ENCODE assay signal across 7 cellular contexts in the genomic region with DNA sequence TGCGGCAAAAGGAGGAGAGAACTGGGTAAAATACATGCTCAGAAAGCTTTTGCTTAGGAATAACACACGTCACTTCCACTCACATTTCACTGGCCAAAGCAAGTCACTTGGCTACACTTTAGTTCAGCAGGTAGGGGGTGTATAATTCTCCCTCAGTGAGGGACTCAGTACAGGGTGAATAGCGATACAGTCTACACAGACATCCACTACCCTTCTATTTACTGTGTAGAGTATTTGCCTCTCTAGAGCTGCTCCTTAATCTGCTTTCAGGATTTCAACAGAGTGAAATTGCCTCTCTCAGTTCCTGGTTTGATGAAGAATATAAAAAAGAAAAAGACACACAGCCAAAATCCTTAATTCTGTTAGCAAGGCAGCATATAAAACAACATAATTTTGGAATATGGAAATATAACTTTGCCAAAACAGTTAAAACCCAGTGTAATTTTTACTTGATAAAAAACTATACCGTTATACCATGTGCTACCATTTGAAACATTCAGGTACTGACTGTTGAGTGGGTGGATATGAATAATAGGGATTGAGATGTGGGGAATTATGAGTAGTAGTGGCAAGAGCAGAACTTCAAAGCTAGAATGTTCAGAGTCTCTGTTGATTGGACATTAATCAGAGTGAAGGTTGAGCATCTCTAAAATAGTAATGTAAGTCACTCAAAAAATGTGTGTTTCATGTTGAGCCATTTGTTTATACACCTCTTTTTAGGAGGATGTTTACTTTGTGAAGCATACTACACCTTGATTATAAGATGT. TPM values are rescaled to one million over a fixed set of nuclear protein-coding genes. Genes with fewer than 3 reads are reported as not detected.
DNase-seq lines count a peak whose midpoint lies in the region; ATAC-seq, FAIRE-seq and TF ChIP-seq lines count a peak whose summit lies in the region.
"Not testable (repeated sequence)": the region's sequence is repeated elsewhere in the genome, so short reads cannot be mapped to it uniquely, and the experiment has no call there.

No MANE protein-coding gene starts in this region.

- not testable (repeated sequence) for TF ChIP-seq CTCF in CD4-positive, alpha-beta T cell (IDR thresholded peaks at IDR 0.05); HCT116 (IDR thresholded peaks at IDR 0.05 in 2 of 3, conservative IDR thresholded peaks at IDR 0.05 in 1 of 3; ENCODE audit: borderline replicate concordance in 1 of 3, insufficient read depth in 1 of 3, low read depth in 2 of 3, low read length in 2 of 3); RWPE2 (IDR thresholded peaks at IDR 0.05; ENCODE audit: poor library complexity, severe bottlenecking); K562 (IDR thresholded peaks at IDR 0.05 in 2 of 3, conservative IDR thresholded peaks at IDR 0.05 in 1 of 3; ENCODE audit: insufficient read depth in 2 of 3, low read depth in 1 of 3, low read length in 3 of 3); foreskin keratinocyte (conservative IDR thresholded peaks at IDR 0.05); neural progenitor cell (IDR thresholded peaks at IDR 0.05)

- not testable (repeated sequence) for ATAC-seq in CD4-positive, alpha-beta T cell (ENCODE audit: poor library complexity)
- ATAC-seq in HCT116 = peak; percentile 42; the same call in 1 of the 2 replicates
- peak; percentile 50; the same call in 1 of the 3 replicates for ATAC-seq in RWPE2 (ENCODE audit: low read depth)
- peak; percentile 55 to 62 for ATAC-seq in activated T-cell treated with anti-CD3 and anti-CD28 coated beads, Interleukin-2, amount 50 U/mL, for 4 hours
- ATAC-seq in K562 = peak; percentile 40; the same call in 1 of the 3 replicates
- ATAC-seq in foreskin keratinocyte = peak; percentile 28

- not testable (repeated sequence) for TF ChIP-seq RAD21 in HCT116 (IDR thresholded peaks at IDR 0.05; ENCODE audit: low read depth); K562 (CRISPR knock-in tag; conservative IDR thresholded peaks at IDR 0.05 in 1 of 2, IDR thresholded peaks at IDR 0.05 in 1 of 2)

- not testable (repeated sequence) for H3K27me3 ChIP-seq in CD4-positive, alpha-beta T cell (ENCODE audit: control insufficient read depth, insufficient read depth, low read length); HCT116 (ENCODE audit: insufficient read depth, low read length); RWPE2 (ENCODE audit: insufficient read depth, poor library complexity, severe bottlenecking); K562 (ENCODE audit: control insufficient read depth in 2 of 2, insufficient read depth in 2 of 2, low read length in 2 of 2); foreskin keratinocyte; neural progenitor cell

- peak overlapping the region; percentile 55 for H3K27ac Mint-ChIP-seq in CD4-positive, alpha-beta T cell
- not testable (repeated sequence) for H3K27ac Mint-ChIP-seq in neural progenitor cell

- CTCF ChIA-PET in CD4-positive, alpha-beta T cell (lab: Charles Lee); HCT116 (lab: Charles Lee); K562 (lab: Yijun Ruan, JAX; ENCODE audit: low intra/inter-chr PET ratio): not testable (repeated sequence)

- peaks cover 14% of the 10 kb centered on the region for H3K4me1 Mint-ChIP-seq in CD4-positive, alpha-beta T cell (ENCODE audit: low read depth)
- not testable (repeated sequence) for H3K4me1 Mint-ChIP-seq in activated T-cell treated with anti-CD3 and anti-CD28 coated beads, Interleukin-2, amount 50 U/mL, for 4 hours (ENCODE audit: low read depth); neural progenitor cell

- H4K20me1 ChIP-seq in HCT116 (ENCODE audit: insufficient read depth); K562 (replicated peaks; ENCODE audit: control insufficient read depth, insufficient read depth, low read length); neural progenitor cell (ENCODE audit: low read depth): not testable (repeated sequence)

- not testable (repeated sequence) for H3K4me2 ChIP-seq in HCT116 (ENCODE audit: low read length); K562 (ENCODE audit: insufficient read depth, low read length); neural progenitor cell

- POLR2A ChIA-PET in CD4-positive, alpha-beta T cell (lab: Charles Lee); HCT116 (lab: Charles Lee); K562 (lab: Yijun Ruan, JAX): not testable (repeated sequence)

- H3K4me3 Mint-ChIP-seq in CD4-positive, alpha-beta T cell; activated T-cell treated with anti-CD3 and anti-CD28 coated beads, Interleukin-2, amount 50 U/mL, for 4 hours; neural progenitor cell: not testable (repeated sequence)

- not testable (repeated sequence) for H3K36me3 Mint-ChIP-seq in CD4-positive, alpha-beta T cell (ENCODE audit: low read depth); neural progenitor cell
- H3K36me3 Mint-ChIP-seq in activated T-cell treated with anti-CD3 and anti-CD28 coated beads, Interleukin-2, amount 50 U/mL, for 4 hours (ENCODE audit: insufficient read depth) = peaks cover 11% of the 10 kb centered on the region

- not testable (repeated sequence) for DNase-seq in CD4-positive, alpha-beta T cell; HCT116 (ENCODE audit: low read depth, low spot score); RWPE2 (ENCODE audit: low spot score); activated T-cell treated with anti-CD3 and anti-CD28 coated beads, Interleukin-2, amount 50 U/mL, for 4 hours; K562 (ENCODE audit: extremely low read depth in 1 of 4, low spot score in 3 of 4); foreskin keratinocyte; neural progenitor cell (ENCODE audit: low spot score)

- not testable (repeated sequence) for H3K27me3 Mint-ChIP-seq in CD4-positive, alpha-beta T cell; activated T-cell treated with anti-CD3 and anti-CD28 coated beads, Interleukin-2, amount 50 U/mL, for 4 hours (ENCODE audit: low read depth); neural progenitor cell (ENCODE audit: insufficient read depth, low read depth)

- WGBS in K562 (ENCODE audit: insufficient coverage, low coverage, missing lambda C conversion rate) = 80% methylated on average over 4 of the region's 4 CpGs

- not testable (repeated sequence) for H3K27ac ChIP-seq in CD4-positive, alpha-beta T cell (ENCODE audit: low read depth, low read length); HCT116 (ENCODE audit: low read depth, low read length); RWPE2 (ENCODE audit: poor library complexity, severe bottlenecking); K562 (ENCODE audit: extremely low read depth, low read depth, low read length); foreskin keratinocyte
- peak overlapping the region; percentile 37 for H3K27ac ChIP-seq in neural progenitor cell

- in situ Hi-C loops in K562 (cut with MboI) = not testable (repeated sequence)

- FAIRE-seq in K562 (lab: Jason Lieb, UNC) = not testable (repeated sequence)

- not testable (repeated sequence) for TF ChIP-seq POLR2A in HCT116 (IDR thresholded peaks at IDR 0.05; ENCODE audit: borderline replicate concordance, extremely low read depth, insufficient read depth, insufficient read length); K562 (conservative IDR thresholded peaks at IDR 0.05)

- H3K79me2 ChIP-seq in HCT116 (ENCODE audit: insufficient read depth, low read length); K562 (ENCODE audit: control insufficient read depth, insufficient read depth, low read length): not testable (repeated sequence)
- peaks cover 14% of the 10 kb centered on the region for H3K79me2 ChIP-seq in neural progenitor cell (ENCODE audit: low read depth)

- not testable (repeated sequence) for H2AFZ ChIP-seq in HCT116 (ENCODE audit: low read depth, low read length, poor library complexity, severe bottlenecking); K562 (ENCODE audit: low read depth, low read length); neural progenitor cell (replicated peaks)

- H3K36me3 ChIP-seq in HCT116 (ENCODE audit: control insufficient read depth in 1 of 2, insufficient read depth in 2 of 2, low read length in 2 of 2); RWPE2 (ENCODE audit: low read depth); K562 (ENCODE audit: control insufficient read depth, insufficient read depth, low read length); neural progenitor cell: not testable (repeated sequence)

- RAD21 ChIA-PET in HCT116 (lab: Charles Lee; ENCODE audit: low non-redundant PET in 1 of 2, low total read pairs in 2 of 2, uncharacterized antibody in 2 of 2, unreplicated experiment in 2 of 2) = not testable (repeated sequence)

- not testable (repeated sequence) for TF ChIP-seq EP300 in K562 (IDR thresholded peaks at IDR 0.05; ENCODE audit: low read length)

- intact Hi-C loops in CD4-positive, alpha-beta T cell (cut with DNase I, micrococcal nuclease); HCT116 (cut with micrococcal nuclease); K562 (cut with micrococcal nuclease): not testable (repeated sequence)

- H3K4me3 ChIP-seq in HCT116 (replicated peaks in 1 of 2; ENCODE audit: low read depth in 1 of 2, low read length in 2 of 2); RWPE2 (ENCODE audit: severe bottlenecking); K562; neural progenitor cell: not testable (repeated sequence)

- H3K9ac ChIP-seq in HCT116 (ENCODE audit: low read length); K562 (ENCODE audit: insufficient read depth in 1 of 2, low read depth in 2 of 2, low read length in 2 of 2); neural progenitor cell: not testable (repeated sequence)

- H3K9me3 ChIP-seq in CD4-positive, alpha-beta T cell (ENCODE audit: control insufficient read depth, low read length); HCT116 (ENCODE audit: control insufficient read depth in 1 of 2, insufficient read depth in 1 of 2, low read depth in 1 of 2, low read length in 2 of 2); RWPE2 (ENCODE audit: severe bottlenecking); K562 (replicated peaks; ENCODE audit: control insufficient read depth, insufficient read depth, low read depth, low read length); neural progenitor cell (ENCODE audit: low read depth): not testable (repeated sequence)

- H3K9me3 Mint-ChIP-seq in CD4-positive, alpha-beta T cell; activated T-cell treated with anti-CD3 and anti-CD28 coated beads, Interleukin-2, amount 50 U/mL, for 4 hours; neural progenitor cell: not testable (repeated sequence)

- not testable (repeated sequence) for H3K9me1 ChIP-seq in K562 (ENCODE audit: control insufficient read depth, insufficient read depth, low read length)

- H3F3A ChIP-seq in neural progenitor cell (ENCODE audit: low read depth) = not testable (repeated sequence)

- not testable (repeated sequence) for H3K9me2 ChIP-seq in HCT116 (ENCODE audit: insufficient read depth)

- BruUV-seq in HCT116 (replicated peaks; lab: Mats Ljungman, UMichigan); K562 (replicated peaks; lab: Mats Ljungman, UMichigan): not testable (repeated sequence)

- H3K4me1 ChIP-seq in HCT116 (ENCODE audit: control insufficient read depth in 1 of 2, insufficient read depth in 2 of 2, low read length in 2 of 2); RWPE2 (ENCODE audit: insufficient read depth, poor library complexity, severe bottlenecking); K562 (replicated peaks in 1 of 2; ENCODE audit: control insufficient read depth in 2 of 2, insufficient read depth in 2 of 2, low read length in 2 of 2); foreskin keratinocyte; neural progenitor cell: not testable (repeated sequence)

RNA-seq across cellular contexts. Expression of gene PRIM2, which starts 51.7 kb away (rescaled TPM):
- total RNA-seq in CD4-positive, alpha-beta T cell = 1 to 10 TPM; 8.6 to 8.9 TPM
- total RNA-seq in HCT116 (2021; ENCODE audit: unreplicated experiment) (44.0 TPM), K562 (2014; rRNA removed) (23.8 and 31.5 TPM in 2 replicates), K562 (2014; rRNA removed; fragmentation: Illumina TruSeq; extraction: Trizol) (57.5 and 63.7 TPM in 2 replicates), K562 (2015; rRNA removed; fragmentation: Illumina TruSeq; extraction: Trizol) (44.9 and 47.3 TPM in 2 replicates), K562 (2021) (33.4 and 33.6 TPM in 2 replicates), foreskin keratinocyte (26.8 and 27.4 TPM in 2 replicates), neural progenitor cell (ENCODE audit: low replicate concordance) (52.8 and 81.0 TPM in 2 replicates)
- polyA plus RNA-seq in HCT116 (2012) = 12.0 and 18.2 TPM in 2 replicates
- total RNA-seq in activated T-cell treated with anti-CD3 and anti-CD28 coated beads, Interleukin-2, amount 50 U/mL, for 4 hours = 10 to 100 TPM; 27.8 to 31.8 (median 29.1) TPM
- total RNA-seq in K562 (2011; cell fraction: chromatin; rRNA removed; ENCODE audit: low replicate concordance) = 39.8 and 80.0 TPM in 2 replicates
- total RNA-seq in K562 (2011; cell fraction: nucleolus; rRNA removed) = 21.3 and 28.4 TPM in 2 replicates
- total RNA-seq in K562 (2011; cell fraction: nucleoplasm; rRNA removed) = 52.4 and 71.1 TPM in 2 replicates
- polyA plus RNA-seq in K562 (2011; rRNA removed) (24.3 and 37.1 TPM in 2 replicates), K562 (2014; fragmentation: Illumina TruSeq; extraction: Trizol) (35.0 and 37.2 TPM in 2 replicates), K562 (2014; fragmentation: Nextera tagmentation; extraction: Ambion mirVana) (10 to 100 TPM; 19.8 to 20.8 TPM), K562 (2014; rRNA removed) (26.4 and 27.6 TPM in 2 replicates), foreskin keratinocyte (13.8 and 17.4 TPM in 2 replicates)
- polyA plus RNA-seq in K562 (2011; cell fraction: cytosol; rRNA removed) = 10.1 and 13.9 TPM in 2 replicates
- polyA plus RNA-seq in K562 (2011; cell fraction: nucleus; rRNA removed) = 6.3 and 10.5 TPM in 2 replicates
- 21.2 and 22.1 TPM in 2 replicates for polyA plus RNA-seq in K562 (2012)
- 58.6 and 64.3 TPM in 2 replicates for polyA minus RNA-seq in K562 (2011; rRNA and poly(A)+ RNA removed)
- 18.2 and 18.5 TPM in 2 replicates for polyA minus RNA-seq in K562 (2011; cell fraction: cytosol; rRNA and poly(A)+ RNA removed)
- polyA minus RNA-seq in K562 (2011; cell fraction: nucleus; rRNA and poly(A)+ RNA removed) = 40.1 and 60.4 TPM in 2 replicates
